Comparison of ENCODE assay signal across 13 cellular contexts in genomic region chr7:127911968-127912511, GRCh38.
A peak's percentile ranks its signal among the peaks of the same experiment; 100 is the strongest.
DNase-seq lines count a peak whose midpoint lies in the region; ATAC-seq and TF ChIP-seq lines count a peak whose summit lies in the region.
"Had no signal": no experiment of that assay in that cellular context is flagged by ENCODE, and none has a peak within 500 bp of the region (broad histone marks: within the 10 kb centered on the region; RNA-seq: fewer than 3 reads in every experiment).

No MANE protein-coding gene starts in this region.

- H3K27me3 ChIP-seq in OCI-LY1 (ENCODE audit: insufficient read depth, low read length) = no peaks in the 10 kb centered on the region
- H3K27me3 ChIP-seq: heart right ventricle had no signal

- H3K27ac Mint-ChIP-seq in HFFc6 = no peak overlapping the region
- H3K27ac Mint-ChIP-seq: GM23338 had no signal

- ATAC-seq in GM18858 (IDR thresholded peaks at IDR 0.05; ENCODE audit: unreplicated experiment) (peak; percentile 76), GM21447 (IDR thresholded peaks at IDR 0.05; ENCODE audit: unreplicated experiment) (peak; percentile 86), HG03045 (IDR thresholded peaks at IDR 0.05; ENCODE audit: unreplicated experiment) (peak; percentile 82)
- ATAC-seq: heart right ventricle had no signal

- H3K4me3 ChIP-seq in OCI-LY1 (ENCODE audit: low read depth, low read length, poor library complexity, severe bottlenecking) = no peak overlapping the region
- H3K4me3 ChIP-seq: GM23338, heart right ventricle had no signal

- no peaks in the 10 kb centered on the region for H3K9me3 ChIP-seq in OCI-LY1 (ENCODE audit: low read length)
- H3K9me3 ChIP-seq: Caco-2, heart right ventricle had no signal

- H4K20me1 ChIP-seq in OCI-LY1 (ENCODE audit: insufficient read depth, low read length) = no peaks in the 10 kb centered on the region

- H2AFZ ChIP-seq in OCI-LY1 (ENCODE audit: low read length) = no peak overlapping the region
- H2AFZ ChIP-seq: GM23338 had no signal

- H3K9me3 Mint-ChIP-seq in HFFc6 = no peaks in the 10 kb centered on the region
- H3K9me3 Mint-ChIP-seq: GM23338 had no signal

- no peaks in the 10 kb centered on the region for H3K79me2 ChIP-seq in OCI-LY1 (ENCODE audit: insufficient read depth, low read length)

- H3K4me2 ChIP-seq in OCI-LY1 (ENCODE audit: low read length) = peak overlapping the region; percentile 0; the same call in 1 of the 2 replicates
- H3K4me2 ChIP-seq: GM23338 had no signal

- no peak for TF ChIP-seq CTCF in OCI-LY1 (IDR thresholded peaks at IDR 0.05; ENCODE audit: low read length)
- no peak for TF ChIP-seq CTCF in HFFc6 (IDR thresholded peaks at IDR 0.05)

- H3K9ac ChIP-seq in OCI-LY1 (ENCODE audit: low read length) = no peak overlapping the region

- peak overlapping the region; percentile 78 for H3K27ac ChIP-seq in OCI-LY1 (ENCODE audit: low read depth, low read length, poor library complexity, severe bottlenecking)
- H3K27ac ChIP-seq: heart right ventricle had no signal

- H3K36me3 Mint-ChIP-seq in HFFc6 (ENCODE audit: low read depth) = peaks cover 12% of the 10 kb centered on the region; the same call in 1 of the 2 replicates

- no peaks in the 10 kb centered on the region for H3K9me2 ChIP-seq in OCI-LY1 (ENCODE audit: low read depth, low read length)

- H3K4me3 Mint-ChIP-seq in HFFc6 = no peak overlapping the region
- H3K4me3 Mint-ChIP-seq: GM23338 had no signal

- H3F3A ChIP-seq in OCI-LY1 (ENCODE audit: insufficient read depth, low read length) = peaks cover 6% of the 10 kb centered on the region; the same call in 1 of the 2 replicates

- H3K36me3 ChIP-seq in OCI-LY1 (ENCODE audit: insufficient read depth, low read length) = peaks cover 13% of the 10 kb centered on the region; the same call in 1 of the 2 replicates
- H3K36me3 ChIP-seq: heart right ventricle had no signal

- peaks cover 35% of the 10 kb centered on the region for H3K4me1 ChIP-seq in OCI-LY1 (ENCODE audit: insufficient read depth, low read length, severe bottlenecking)
- H3K4me1 ChIP-seq: heart right ventricle had no signal

- peaks cover 28% of the 10 kb centered on the region for H3K4me1 Mint-ChIP-seq in HFFc6 (ENCODE audit: low read depth)

- no peak for DNase-seq in activated naive CD4-positive, alpha-beta T cell treated with Interleukin-2 at 50 U/mL for 16 hours
- DNase-seq in HFFc6 (no peak), NCI-H1694 treated with DMSO at 0.1 percent for 48 hours (lab: John Stamatoyannopoulos, UW) (no peak)
- no peak for DNase-seq in effector CD8-positive, alpha-beta T cell (lab: John Stamatoyannopoulos, UW)
- DNase-seq: effector memory CD4-positive, alpha-beta T cell; heart right ventricle; mammary epithelial cell had no signal

- no peaks in the 10 kb centered on the region; the same call in 1 of the 2 replicates for H3K27me3 Mint-ChIP-seq in HFFc6 (ENCODE audit: insufficient read depth)
